ENCODE assay signal across 18 cellular contexts in the genomic region with DNA sequence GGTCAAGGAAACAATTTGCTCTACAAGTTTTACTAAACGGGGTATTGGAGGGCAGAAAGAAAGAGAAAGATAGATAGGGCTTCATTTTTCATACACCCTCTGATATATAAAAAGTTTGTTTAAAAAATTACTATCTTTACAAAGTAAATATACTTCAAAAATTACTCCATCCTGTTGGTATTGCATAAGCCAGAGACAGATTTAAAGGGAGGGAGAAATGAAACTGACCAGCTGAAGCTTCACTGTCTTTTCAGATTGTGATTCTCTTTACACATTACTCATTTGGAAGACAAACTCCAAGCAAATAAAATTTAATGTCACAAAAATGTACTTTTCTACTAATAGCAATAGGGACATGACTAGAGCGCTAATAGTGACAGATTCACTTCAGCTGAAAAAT. TPM values are rescaled to one million over a fixed set of nuclear protein-coding genes. Genes with fewer than 3 reads are reported as not detected.
DNase-seq lines count a peak whose midpoint lies in the region; ATAC-seq and TF ChIP-seq lines count a peak whose summit lies in the region.
"Had no signal": no experiment of that assay in that cellular context is flagged by ENCODE, and none has a peak within 500 bp of the region (broad histone marks: within the 10 kb centered on the region; RNA-seq: fewer than 3 reads in every experiment).

No MANE protein-coding gene starts in this region.

- no peak overlapping the region for H3K27ac Mint-ChIP-seq in naive thymus-derived CD8-positive, alpha-beta T cell
- no peak overlapping the region for H3K27ac Mint-ChIP-seq in T-cell
- H3K27ac Mint-ChIP-seq: activated T-helper 17 cell treated with anti-CD3 and anti-CD28 coated beads, Interleukin-2, amount 50 U/mL, for 72 hours; naive B cell had no signal

- CTCF ChIA-PET in T-cell (lab: Charles Lee), result no interaction called here

- H3K4me3 ChIP-seq in fibroblast of the aortic adventitia (ENCODE audit: low read depth, low read length) (no peak overlapping the region), osteoblast (ENCODE audit: insufficient read depth, low read length) (no peak overlapping the region)
- H3K4me3 ChIP-seq: PC-9 had no signal

- ATAC-seq in GM18868 (IDR thresholded peaks at IDR 0.05; ENCODE audit: unreplicated experiment), result peak; percentile 47
- ATAC-seq in GM21360 (IDR thresholded peaks at IDR 0.05; ENCODE audit: unreplicated experiment), result no peak
- no peak for ATAC-seq in naive thymus-derived CD8-positive, alpha-beta T cell
- no peak for ATAC-seq in T-cell (replicated peaks in 1 of 4)
- ATAC-seq: activated T-helper 17 cell treated with anti-CD3 and anti-CD28 coated beads, Interleukin-2, amount 50 U/mL, for 72 hours had no signal

- in situ Hi-C loops in SK-MEL-5 (cut with HindIII; ENCODE audit: low pct_unique_long_range_greater_than_20kb, low sequenced_read_pairs), result no loop called here

- H3K4me2 ChIP-seq in osteoblast (ENCODE audit: insufficient read depth, low read length), result peak overlapping the region; percentile 31
- H3K4me2 ChIP-seq: PC-9 had no signal

- peaks cover 0 to 3% (median 0%) of the 10 kb centered on the region in 9 donors for H3K9me3 Mint-ChIP-seq in naive thymus-derived CD8-positive, alpha-beta T cell
- H3K9me3 Mint-ChIP-seq in T-cell, result no peaks in the 10 kb centered on the region
- H3K9me3 Mint-ChIP-seq: activated T-helper 17 cell treated with anti-CD3 and anti-CD28 coated beads, Interleukin-2, amount 50 U/mL, for 72 hours; naive B cell had no signal

- DNase-seq in SK-MEL-5 (ENCODE audit: low read depth, low spot score), result peak; percentile 13
- peak; percentile 20 for DNase-seq in fibroblast of the aortic adventitia (ENCODE audit: low read depth)
- DNase-seq in osteoblast (ENCODE audit: insufficient read length, low spot score, missing footprints), result no peak
- DNase-seq in naive thymus-derived CD8-positive, alpha-beta T cell, result no peak
- DNase-seq in T-cell, result no peak
- DNase-seq in NCI-H446 treated with DMSO at 0.1 percent for 48 hours (lab: John Stamatoyannopoulos, UW), result no peak
- DNase-seq: activated CD8-positive, alpha-beta memory T cell treated with anti-CD3 and anti-CD28 coated beads for 24 hours; amniotic stem cell; BE2C; cerebellar nuclear complex; head of caudate nucleus; naive B cell; NCI-H1694 treated with DMSO at 0.1 percent for 48 hours; PC-9; stimulated activated CD4-positive, alpha-beta T cell treated with anti-CD3 and anti-CD28 coated beads, Interleukin-4, amount 100 ng/mL, for 24 hours had no signal

- H3K4me1 ChIP-seq in osteoblast (ENCODE audit: insufficient read depth, low read length), result peaks cover 11% of the 10 kb centered on the region

- H3K27me3 Mint-ChIP-seq in naive thymus-derived CD8-positive, alpha-beta T cell, result peaks cover 4 to 32% (median 11%) of the 10 kb centered on the region in 5 donors
- H3K27me3 Mint-ChIP-seq in T-cell, result peaks cover 3 to 12% of the 10 kb centered on the region in 2 donors

- H3K9me3 ChIP-seq in osteoblast (ENCODE audit: low read depth, low read length), result no peaks in the 10 kb centered on the region
- H3K9me3 ChIP-seq: BE2C had no signal

- H2AFZ ChIP-seq in osteoblast (ENCODE audit: low read length), result peak overlapping the region; percentile 15
- H2AFZ ChIP-seq: PC-9 had no signal

- no peaks in the 10 kb centered on the region for H3K36me3 Mint-ChIP-seq in naive thymus-derived CD8-positive, alpha-beta T cell
- no peaks in the 10 kb centered on the region for H3K36me3 Mint-ChIP-seq in T-cell
- H3K36me3 Mint-ChIP-seq: naive B cell had no signal

- no peaks in the 10 kb centered on the region for H3K4me1 Mint-ChIP-seq in naive thymus-derived CD8-positive, alpha-beta T cell
- no peaks in the 10 kb centered on the region for H3K4me1 Mint-ChIP-seq in T-cell
- H3K4me1 Mint-ChIP-seq: activated T-helper 17 cell treated with anti-CD3 and anti-CD28 coated beads, Interleukin-2, amount 50 U/mL, for 72 hours; naive B cell had no signal

- no peaks in the 10 kb centered on the region for H4K20me1 ChIP-seq in osteoblast (ENCODE audit: insufficient read depth, low read length)

- no peaks in the 10 kb centered on the region for H3K27me3 ChIP-seq in osteoblast (ENCODE audit: insufficient read depth, low read length)
- H3K27me3 ChIP-seq: BE2C had no signal

- TF ChIP-seq CTCF in fibroblast of the aortic adventitia (IDR thresholded peaks at IDR 0.05; ENCODE audit: insufficient read depth, low read length), result no peak
- no peak for TF ChIP-seq CTCF in osteoblast (IDR thresholded peaks at IDR 0.05; ENCODE audit: extremely low read depth, low read depth, low read length)

- no peak overlapping the region for H3K27ac ChIP-seq in osteoblast (ENCODE audit: low read depth, low read length)
- H3K27ac ChIP-seq: PC-9 had no signal

- POLR2A ChIA-PET in naive thymus-derived CD8-positive, alpha-beta T cell (lab: Charles Lee), result no interaction called here
- POLR2A ChIA-PET in T-cell (lab: Charles Lee), result no interaction called here

- no peaks in the 10 kb centered on the region for H3K36me3 ChIP-seq in osteoblast (ENCODE audit: insufficient read depth, low read length)
- H3K36me3 ChIP-seq: BE2C had no signal

- no peaks in the 10 kb centered on the region for H3K79me2 ChIP-seq in osteoblast (ENCODE audit: insufficient read depth, low read length)

- no peak overlapping the region for H3K4me3 Mint-ChIP-seq in naive thymus-derived CD8-positive, alpha-beta T cell
- no peak overlapping the region for H3K4me3 Mint-ChIP-seq in T-cell
- H3K4me3 Mint-ChIP-seq: activated T-helper 17 cell treated with anti-CD3 and anti-CD28 coated beads, Interleukin-2, amount 50 U/mL, for 72 hours; naive B cell had no signal

RNA-seq across cellular contexts. Expression of a gene that starts 38.6 kb away (rescaled TPM):
- total RNA-seq in SK-MEL-5 (2014; rRNA removed; shearing (Covaris generic)), result 50.7 and 55.4 TPM in 2 replicates
- 33.0 and 34.1 TPM in 2 replicates for polyA plus RNA-seq in SK-MEL-5 (2015; cell fraction: cytosol; rRNA removed)
- polyA plus RNA-seq in SK-MEL-5 (2015; cell fraction: nucleus; rRNA removed), result 11.0 and 15.6 TPM in 2 replicates
- total RNA-seq in fibroblast of the aortic adventitia (ENCODE audit: low replicate concordance), result 122 and 144 TPM in 2 replicates
- total RNA-seq in osteoblast, result 535 and 570 TPM in 2 replicates
- total RNA-seq in naive thymus-derived CD8-positive, alpha-beta T cell, result 1 to 10 TPM; 2.2 to 2.5 TPM
- polyA plus RNA-seq in naive thymus-derived CD8-positive, alpha-beta T cell, result not detected
- total RNA-seq in T-cell, result 1 to 10 TPM in 3 of 5 donors, under 1 TPM in 2; 0.33 to 2.6 (median 1.2) TPM

Comparison
In these comparisons a context has a peak if more than half of its experiments do, and no peak if none do; other contexts are left out.
1. DNase-seq: peak in SK-MEL-5 (single experiment) and fibroblast of the aortic adventitia (single experiment); none in osteoblast (single experiment), naive thymus-derived CD8-positive, alpha-beta T cell (0 of 10), T-cell (0 of 34) and NCI-H446 treated with DMSO at 0.1 percent for 48 hours (single experiment).
2. RNA of a gene that starts 38.6 kb away (total RNA-seq): 535 to 570 TPM in osteoblast, 122 to 144 TPM in fibroblast of the aortic adventitia and 50.7 to 55.4 TPM in SK-MEL-5; 2.2 to 2.5 TPM in naive thymus-derived CD8-positive, alpha-beta T cell and 0.33 to 2.6 TPM in T-cell; every median in the first group is over 10 times any median in the second.